Comparison of ENCODE assay signal across 23 cellular contexts in genomic region chr3:150870406-150870805, GRCh38. TPM values are rescaled to one million over a fixed set of nuclear protein-coding genes. Genes with fewer than 3 reads are reported as not detected.
A peak's percentile ranks its signal among the peaks of the same experiment; 100 is the strongest.
DNase-seq lines count a peak whose midpoint lies in the region; ATAC-seq and TF ChIP-seq lines count a peak whose summit lies in the region.
"Had no signal": no experiment of that assay in that cellular context is flagged by ENCODE, and none has a peak within 500 bp of the region (broad histone marks: within the 10 kb centered on the region; RNA-seq: fewer than 3 reads in every experiment).

No MANE protein-coding gene starts in this region.

- no peak for TF ChIP-seq POLR2A in sigmoid colon (IDR thresholded peaks at IDR 0.05)

- intact Hi-C loops in sigmoid colon (cut with DNase I), result no loop called here

- DNase-seq in EH (ENCODE audit: low read depth) (peak; percentile 68), NCI-H226 (peak; percentile 54), fibroblast of peridontal ligament (ENCODE audit: extremely low read depth) (peak; percentile 67), renal cortical epithelial cell (ENCODE audit: low read depth) (peak; percentile 73), RKO (ENCODE audit: low spot score) (no peak), sigmoid colon (no peak)
- DNase-seq: activated CD4-positive, alpha-beta memory T cell treated with anti-CD3 and anti-CD28 coated beads, Interleukin-2, amount 10 ng/mL, durations not matched to agents 7 days and 5 days; activated naive CD8-positive, alpha-beta T cell treated with anti-CD3 and anti-CD28 coated beads, Interleukin-2, amount 10 ng/mL, durations not matched to agents 7 days and 5 days; activated T-cell treated with anti-CD3 and anti-CD28 coated beads, Interleukin-2, amount 50 U/mL, for 72 hours; DMS 273 treated with DMSO at 0.1 percent for 48 hours; heart right ventricle; NCI-H2107; NCI-H774; stimulated activated naive CD4-positive, alpha-beta T cell treated with Interleukin-2 at 50 U/mL for 16 hours had no signal

- ATAC-seq in HG03175 (IDR thresholded peaks at IDR 0.05; ENCODE audit: unreplicated experiment) (no peak), GM21360 (IDR thresholded peaks at IDR 0.05; ENCODE audit: unreplicated experiment) (no peak)
- ATAC-seq: activated T-cell treated with anti-CD3 and anti-CD28 coated beads, Interleukin-2, amount 50 U/mL, for 72 hours had no signal

- no peaks in the 10 kb centered on the region for H3K36me3 ChIP-seq in sigmoid colon
- H3K36me3 ChIP-seq: heart right ventricle had no signal

- H3K9me3 ChIP-seq in sigmoid colon, result no peaks in the 10 kb centered on the region
- H3K9me3 ChIP-seq: heart right ventricle had no signal

- no peak overlapping the region for H3K27ac ChIP-seq in sigmoid colon
- H3K27ac ChIP-seq: VCaP had no signal

- TF ChIP-seq CTCF in sigmoid colon (IDR thresholded peaks at IDR 0.05), result no peak

- peaks cover 0 to 5% (median 0%) of the 10 kb centered on the region in 4 donors for H3K4me1 ChIP-seq in sigmoid colon

- no peaks in the 10 kb centered on the region for H3K27me3 ChIP-seq in sigmoid colon
- H3K27me3 ChIP-seq: heart right ventricle had no signal

- TF ChIP-seq EP300 in sigmoid colon (IDR thresholded peaks at IDR 0.05), result no peak

- WGBS in sigmoid colon, 2 donors, result 80 to 82% methylated on average over 3 of the region's 3 CpGs

- no peak overlapping the region for H3K4me3 ChIP-seq in sigmoid colon
- H3K4me3 ChIP-seq: heart right ventricle had no signal

RNA-seq across cellular contexts. Expression of gene MINDY4B, which starts 34.8 kb away (rescaled TPM):
- total RNA-seq in renal cortical epithelial cell (not detected in 2 replicates), sigmoid colon (not detected)
- not detected for polyA plus RNA-seq in sigmoid colon
- total RNA-seq: activated CD4-positive, alpha-beta memory T cell treated with anti-CD3 and anti-CD28 coated beads, Interleukin-2, amount 10 ng/mL, durations not matched to agents 7 days and 5 days; activated naive CD8-positive, alpha-beta T cell treated with anti-CD3 and anti-CD28 coated beads, Interleukin-2, amount 10 ng/mL, durations not matched to agents 7 days and 5 days; activated T-cell treated with anti-CD3 and anti-CD28 coated beads, Interleukin-2, amount 50 U/mL, for 72 hours; H1; mucosa of gallbladder; osteocyte; RPMI7951; urinary bladder had no signal
- polyA plus RNA-seq: H1, heart right ventricle, keratinocyte, urinary bladder had no signal

Comparison
In these comparisons a context has a peak if more than half of its experiments do, and no peak if none do; other contexts are left out.
1. DNase-seq: peak in EH (single experiment), NCI-H226 (single experiment), fibroblast of peridontal ligament (single experiment) and renal cortical epithelial cell (single experiment); none in RKO (single experiment) and sigmoid colon (single experiment).